Comparison of ENCODE assay signal across 24 cellular contexts in genomic region chr6:164099535-164099982, GRCh38.
A peak's percentile ranks its signal among the peaks of the same experiment; 100 is the strongest.
DNase-seq lines count a peak whose midpoint lies in the region; TF ChIP-seq lines count a peak whose summit lies in the region.
"Had no signal": no experiment of that assay in that cellular context is flagged by ENCODE, and none has a peak within 500 bp of the region (broad histone marks: within the 10 kb centered on the region; RNA-seq: fewer than 3 reads in every experiment).

No MANE protein-coding gene starts in this region.

- H3K9me3 ChIP-seq in breast epithelium (no peaks in the 10 kb centered on the region), subcutaneous abdominal adipose tissue (ENCODE audit: control insufficient read depth in 5 of 5, low read length in 5 of 5) (no peaks in the 10 kb centered on the region)
- H3K9me3 ChIP-seq: Caco-2, esophagus muscularis mucosa, left lung, neutrophil, vagina had no signal

- no peaks in the 10 kb centered on the region for H3K4me1 ChIP-seq in breast epithelium
- H3K4me1 ChIP-seq in subcutaneous abdominal adipose tissue (ENCODE audit: control insufficient read depth in 5 of 5, insufficient read depth in 5 of 5, low read length in 5 of 5) = peaks cover 5 to 39% (median 20%) of the 10 kb centered on the region in 5 donors

- peak overlapping the region; percentile 44 for H3K27ac Mint-ChIP-seq in MCF 10A (ENCODE audit: low read depth, unreplicated experiment)
- H3K27ac Mint-ChIP-seq: activated naive CD8-positive, alpha-beta T cell treated with anti-CD3 and anti-CD28 coated beads for 36 hours; activated T-helper 17 cell treated with anti-CD3 and anti-CD28 coated beads, Interleukin-2, amount 50 U/mL, for 72 hours; B cell; T-helper 1 cell treated with Interleukin-12 subunit alpha and Interleukin-12 subunit beta and Interleukin-4 antibody, amounts not matched to agents 30 μg/mL and 1 μg/mL, for 36 hours had no signal

- H3K4me1 Mint-ChIP-seq in MCF 10A (ENCODE audit: insufficient read depth, unreplicated experiment) = peaks cover 53% of the 10 kb centered on the region
- H3K4me1 Mint-ChIP-seq: activated naive CD8-positive, alpha-beta T cell treated with anti-CD3 and anti-CD28 coated beads for 36 hours; activated T-helper 17 cell treated with anti-CD3 and anti-CD28 coated beads, Interleukin-2, amount 50 U/mL, for 72 hours; B cell had no signal

- POLR2A ChIA-PET in MCF 10A (lab: Yijun Ruan, JAX) = interaction anchor here (1.2 to 4.0 kb wide), 4 partner anchors 8 to 223 kb away, joined by 3 to 24 read pairs (median 13); no protein-coding TSS in a partner anchor

- no peak for TF ChIP-seq POLR2A in breast epithelium (IDR thresholded peaks at IDR 0.05)

- H3K4me3 ChIP-seq in breast epithelium (no peak overlapping the region), dorsolateral prefrontal cortex (peak overlapping the region in 55 of 59 donors; percentile 2 to 66 (median 40)), subcutaneous abdominal adipose tissue (ENCODE audit: low read depth in 1 of 5, low read length in 5 of 5) (no peak overlapping the region)
- H3K4me3 ChIP-seq: esophagus muscularis mucosa, left lung, mucosa of descending colon, vagina had no signal

- no peak overlapping the region for H3K27ac ChIP-seq in breast epithelium
- peak overlapping the region in 53 of 59 donors; percentile 3 to 86 (median 67) for H3K27ac ChIP-seq in dorsolateral prefrontal cortex
- peak overlapping the region; percentile 49 for H3K27ac ChIP-seq in layer of hippocampus (ENCODE audit: low read depth, low read length)
- H3K27ac ChIP-seq in subcutaneous abdominal adipose tissue (ENCODE audit: low read depth, low read length) = peak overlapping the region; percentile 23
- H3K27ac ChIP-seq: esophagus muscularis mucosa, neutrophil, vagina had no signal

- no peak overlapping the region for H3K4me3 Mint-ChIP-seq in MCF 10A (ENCODE audit: unreplicated experiment)
- H3K4me3 Mint-ChIP-seq: activated naive CD8-positive, alpha-beta T cell treated with anti-CD3 and anti-CD28 coated beads for 36 hours; activated T-helper 17 cell treated with anti-CD3 and anti-CD28 coated beads, Interleukin-2, amount 50 U/mL, for 72 hours; B cell; T-helper 1 cell treated with Interleukin-12 subunit alpha and Interleukin-12 subunit beta and Interleukin-4 antibody, amounts not matched to agents 30 μg/mL and 1 μg/mL, for 36 hours had no signal

- H3K27me3 Mint-ChIP-seq in MCF 10A (ENCODE audit: insufficient read depth, unreplicated experiment) = no peaks in the 10 kb centered on the region

- no peak overlapping the region for H3K9ac ChIP-seq in subcutaneous abdominal adipose tissue (ENCODE audit: low read length in 5 of 5)

- no peak for DNase-seq in MCF 10A (ENCODE audit: unreplicated experiment)
- no peak for DNase-seq in breast epithelium (ENCODE audit: low spot score in 2 of 2)
- peak in 3 of 10 donors; percentile 30 to 67 (median 53) for DNase-seq in dorsolateral prefrontal cortex
- no peak for DNase-seq in OCI-M1 (lab: John Stamatoyannopoulos, UW)
- no peak for DNase-seq in NCI-H446 treated with DMSO at 0.1 percent for 48 hours (lab: John Stamatoyannopoulos, UW)
- no peak for DNase-seq in NCI-H82 (lab: John Stamatoyannopoulos, UW)
- DNase-seq: 8988T; activated CD4-positive, alpha-beta T cell treated with anti-CD3 and anti-CD28 coated beads, Interleukin-2, amount 50 U/mL, for 1 hour; activated naive CD8-positive, alpha-beta T cell treated with anti-CD3 and anti-CD28 coated beads for 36 hours; effector CD8-positive, alpha-beta T cell; left lung; mucosa of descending colon; NCI-H526 treated with DMSO at 0.1 percent for 48 hours; SIG-M5; stimulated activated CD4-positive, alpha-beta T cell treated with anti-CD3 and anti-CD28 coated beads, Interleukin-12 subunit alpha, Interleukin-12 subunit beta, amount 100 ng/mL, for 4 hours had no signal

- CTCF ChIA-PET in MCF 10A (lab: Yijun Ruan, JAX) = interaction anchor here (0.6 to 2.7 kb wide), 4 partner anchors 8 to 828 kb away, joined by 5 to 18 read pairs (median 6); no protein-coding TSS in a partner anchor

- TF ChIP-seq CTCF in MCF 10A (IDR thresholded peaks at IDR 0.05; ENCODE audit: unreplicated experiment) (no peak), breast epithelium (IDR thresholded peaks at IDR 0.05) (no peak), dorsolateral prefrontal cortex (IDR thresholded peaks at IDR 0.05 in 54 of 56, conservative IDR thresholded peaks at IDR 0.05 in 2 of 56; ENCODE audit: low read depth in 1 of 56, partially characterized antibody in 56 of 56) (peak in 12 of 56 donors; percentile 11 to 34 (median 20))

- no peaks in the 10 kb centered on the region for H3K36me3 Mint-ChIP-seq in MCF 10A (ENCODE audit: insufficient read depth, unreplicated experiment)
- H3K36me3 Mint-ChIP-seq: activated naive CD8-positive, alpha-beta T cell treated with anti-CD3 and anti-CD28 coated beads for 36 hours had no signal

- no peaks in the 10 kb centered on the region for H3K27me3 ChIP-seq in breast epithelium
- no peaks in the 10 kb centered on the region for H3K27me3 ChIP-seq in dorsolateral prefrontal cortex
- H3K27me3 ChIP-seq in layer of hippocampus (ENCODE audit: control insufficient read depth, insufficient read depth, low read length) = no peaks in the 10 kb centered on the region
- H3K27me3 ChIP-seq in subcutaneous abdominal adipose tissue (ENCODE audit: control insufficient read depth in 5 of 5, insufficient read depth in 4 of 5, low read length in 5 of 5) = no peaks in the 10 kb centered on the region
- H3K27me3 ChIP-seq: esophagus muscularis mucosa, left lung, neutrophil, vagina had no signal

- H3K36me3 ChIP-seq in breast epithelium (no peaks in the 10 kb centered on the region), subcutaneous abdominal adipose tissue (ENCODE audit: control insufficient read depth in 5 of 5, insufficient read depth in 5 of 5, low read length in 5 of 5) (no peaks in the 10 kb centered on the region)
- H3K36me3 ChIP-seq: esophagus muscularis mucosa, left lung, neutrophil, vagina had no signal

- intact Hi-C loops in MCF 10A (cut with micrococcal nuclease) (no loop called here), breast epithelium (cut with DNase I; ENCODE audit: low total_unique reads) (no loop called here), dorsolateral prefrontal cortex (cut with DNase I) (no loop called here)

- no TSS peak for BruUV-seq in MCF 10A (replicated peaks; lab: Mats Ljungman, UMichigan)

- H3K9me3 Mint-ChIP-seq in MCF 10A (ENCODE audit: unreplicated experiment) = peaks cover 7% of the 10 kb centered on the region
- H3K9me3 Mint-ChIP-seq: activated T-helper 17 cell treated with anti-CD3 and anti-CD28 coated beads, Interleukin-2, amount 50 U/mL, for 72 hours; T-helper 1 cell treated with Interleukin-12 subunit alpha and Interleukin-12 subunit beta and Interleukin-4 antibody, amounts not matched to agents 30 μg/mL and 1 μg/mL, for 36 hours had no signal

Comparison
In these comparisons a context has a peak if more than half of its experiments do, and no peak if none do; other contexts are left out.
1. H3K27ac ChIP-seq: peak in dorsolateral prefrontal cortex (53 of 59), layer of hippocampus (single experiment) and subcutaneous abdominal adipose tissue (single experiment); none in breast epithelium (0 of 2).
2. H3K4me3 ChIP-seq: peak in dorsolateral prefrontal cortex (55 of 59); none in breast epithelium (0 of 3) and subcutaneous abdominal adipose tissue (0 of 5).